8 cellular contexts compared by ENCODE assay signal in genomic region chrX:134548257-134548732, GRCh38.
DNase-seq lines count a peak whose midpoint lies in the region; ATAC-seq and TF ChIP-seq lines count a peak whose summit lies in the region.

No MANE protein-coding gene starts in this region.

- no peak for TF ChIP-seq CTCF in Calu3 (IDR thresholded peaks at IDR 0.05; ENCODE audit: unreplicated experiment)
- no peak for TF ChIP-seq CTCF in liver (IDR thresholded peaks at IDR 0.05; ENCODE audit: low read depth, low read length, missing input control)
- no peak for TF ChIP-seq CTCF in GM20000 (IDR thresholded peaks at IDR 0.05; ENCODE audit: extremely low read depth, missing control alignments)

- peaks cover 0 to 2% (median 0%) of the 10 kb centered on the region in 4 donors for H3K9me3 ChIP-seq in liver (ENCODE audit: control insufficient read depth in 4 of 4, low read length in 3 of 4)

- peak overlapping the region; percentile 98 for H3K4me3 Mint-ChIP-seq in Calu3 (ENCODE audit: low read depth, unreplicated experiment)
- peak overlapping the region; percentile 89 for H3K4me3 Mint-ChIP-seq in activated T-helper 2 cell treated with anti-CD3 and anti-CD28 coated beads, Interferon-gamma antibody, Interleukin-2, Interleukin-4, amounts not matched to agents 10 μg/mL and 5 μg/mL and 100 μg/mL, durations not matched to agents 14 hours and 24 hours and 36 hours (ENCODE audit: low read depth)

- H3K27me3 ChIP-seq in liver (ENCODE audit: control insufficient read depth in 4 of 4, insufficient read depth in 4 of 4, low read length in 3 of 4): peaks cover 0 to 19% (median 1%) of the 10 kb centered on the region in 4 donors

- ATAC-seq in HG03354 (IDR thresholded peaks at IDR 0.05; ENCODE audit: poor library complexity, severe bottlenecking, unreplicated experiment) (peak; percentile 44), HG02970 (IDR thresholded peaks at IDR 0.05; ENCODE audit: low FRiP score, unreplicated experiment) (no peak)

- peak overlapping the region in 1 of 3 donors; percentile 48 for H3K4me3 ChIP-seq in liver (ENCODE audit: low read depth in 1 of 3, low read length in 3 of 3)

- WGBS in liver: 6% methylated on average over 15 of the region's 15 CpGs

- peaks cover 34% of the 10 kb centered on the region for H3K36me3 Mint-ChIP-seq in Calu3 (ENCODE audit: insufficient read depth, unreplicated experiment)
- peaks cover 21% of the 10 kb centered on the region for H3K36me3 Mint-ChIP-seq in activated T-helper 2 cell treated with anti-CD3 and anti-CD28 coated beads, Interferon-gamma antibody, Interleukin-2, Interleukin-4, amounts not matched to agents 10 μg/mL and 5 μg/mL and 100 μg/mL, durations not matched to agents 14 hours and 24 hours and 36 hours (ENCODE audit: low read depth)

- H3K9me3 Mint-ChIP-seq in Calu3 (ENCODE audit: low read depth, unreplicated experiment): no peaks in the 10 kb centered on the region
- H3K9me3 Mint-ChIP-seq in activated T-helper 2 cell treated with anti-CD3 and anti-CD28 coated beads, Interferon-gamma antibody, Interleukin-2, Interleukin-4, amounts not matched to agents 10 μg/mL and 5 μg/mL and 100 μg/mL, durations not matched to agents 14 hours and 24 hours and 36 hours: no peaks in the 10 kb centered on the region

- TF ChIP-seq RAD21 in liver (IDR thresholded peaks at IDR 0.05): no peak

- H3K36me3 ChIP-seq in liver (ENCODE audit: control insufficient read depth in 4 of 4, insufficient read depth in 3 of 4, low read depth in 1 of 4, low read length in 3 of 4): no peaks in the 10 kb centered on the region

- peaks cover 19% of the 10 kb centered on the region for H3K4me1 Mint-ChIP-seq in Calu3 (ENCODE audit: low read depth, unreplicated experiment)
- peaks cover 16% of the 10 kb centered on the region for H3K4me1 Mint-ChIP-seq in activated T-helper 2 cell treated with anti-CD3 and anti-CD28 coated beads, Interferon-gamma antibody, Interleukin-2, Interleukin-4, amounts not matched to agents 10 μg/mL and 5 μg/mL and 100 μg/mL, durations not matched to agents 14 hours and 24 hours and 36 hours (ENCODE audit: low read depth)

- peak overlapping the region; percentile 87 for H3K27ac Mint-ChIP-seq in Calu3 (ENCODE audit: unreplicated experiment)
- peak overlapping the region; percentile 97 for H3K27ac Mint-ChIP-seq in activated T-helper 2 cell treated with anti-CD3 and anti-CD28 coated beads, Interferon-gamma antibody, Interleukin-2, Interleukin-4, amounts not matched to agents 10 μg/mL and 5 μg/mL and 100 μg/mL, durations not matched to agents 14 hours and 24 hours and 36 hours

- H3K9ac ChIP-seq in liver (ENCODE audit: low read depth in 1 of 2, low read length in 2 of 2): peak overlapping the region in 1 of 2 donors; percentile 45

- CTCF ChIA-PET in Calu3 (lab: Charles Lee): no interaction called here

- H3K27me3 Mint-ChIP-seq in Calu3 (ENCODE audit: unreplicated experiment): no peaks in the 10 kb centered on the region
- H3K27me3 Mint-ChIP-seq in activated T-helper 2 cell treated with anti-CD3 and anti-CD28 coated beads, Interferon-gamma antibody, Interleukin-2, Interleukin-4, amounts not matched to agents 10 μg/mL and 5 μg/mL and 100 μg/mL, durations not matched to agents 14 hours and 24 hours and 36 hours (ENCODE audit: low read depth): peaks cover 3% of the 10 kb centered on the region

- peak overlapping the region; percentile 32 to 69 for H3K27ac ChIP-seq in liver (ENCODE audit: low read depth in 1 of 2, low read length in 2 of 2)

- intact Hi-C loops in Calu3 (cut with micrococcal nuclease; ENCODE audit: unreplicated experiment): no loop called here
- intact Hi-C loops in activated T-helper 2 cell treated with anti-CD3 and anti-CD28 coated beads, Interferon-gamma antibody, Interleukin-2, Interleukin-4, amounts not matched to agents 10 μg/mL and 5 μg/mL and 100 μg/mL, durations not matched to agents 14 hours and 24 hours and 36 hours (cut with micrococcal nuclease): no loop called here

- H3K4me1 ChIP-seq in liver (ENCODE audit: control insufficient read depth in 4 of 4, insufficient read depth in 4 of 4, low read length in 3 of 4): peaks cover 0 to 13% (median 11%) of the 10 kb centered on the region in 4 donors

- BruUV-seq in Calu3 (replicated peaks; lab: Mats Ljungman, UMichigan): no TSS peak

- DNase-seq in Calu3: no peak
- no peak for DNase-seq in activated T-helper 2 cell treated with anti-CD3 and anti-CD28 coated beads, Interferon-gamma antibody, Interleukin-2, Interleukin-4, amounts not matched to agents 10 μg/mL and 5 μg/mL and 100 μg/mL, durations not matched to agents 14 hours and 24 hours and 36 hours (ENCODE audit: low spot score)
- no peak for DNase-seq in T1000 (lab: John Stamatoyannopoulos, UW)
- DNase-seq in GM20000 (ENCODE audit: low spot score): no peak
- DNase-seq in kidney tubule cell (ENCODE audit: low spot score): no peak

TF ChIP-seq in liver, 16 proteins besides CTCF, POLR2A, EP300 and RAD21:
- TF ChIP-seq EGR1 (IDR thresholded peaks at IDR 0.05; ENCODE audit: low read depth in 2 of 2): no peak
- no peak for TF ChIP-seq RXRA (IDR thresholded peaks at IDR 0.05)
- TF ChIP-seq ZBTB33 (IDR thresholded peaks at IDR 0.05): no peak
- TF ChIP-seq REST (IDR thresholded peaks at IDR 0.05): no peak
- no peak for TF ChIP-seq MAX (IDR thresholded peaks at IDR 0.05)
- no peak for TF ChIP-seq FOXA2 (IDR thresholded peaks at IDR 0.05)
TF ChIP-seq in liver: peak in this region for 0.
